20 cellular contexts compared by ENCODE assay signal in genomic region chr5:68823301-68823700, GRCh38.
DNase-seq lines count a peak whose midpoint lies in the region; FAIRE-seq and TF ChIP-seq lines count a peak whose summit lies in the region.
"Had no signal": no experiment of that assay in that cellular context is flagged by ENCODE, and none has a peak within 500 bp of the region (broad histone marks: within the 10 kb centered on the region; RNA-seq: fewer than 3 reads in every experiment).

No MANE protein-coding gene starts in this region.

- H3K9me3 ChIP-seq in GM23248 (ENCODE audit: low read depth) (no peaks in the 10 kb centered on the region), H1 (ENCODE audit: insufficient read depth in 2 of 2, low read depth in 1 of 2, low read length in 1 of 2) (no peaks in the 10 kb centered on the region), trophoblast cell (ENCODE audit: insufficient read depth, low read depth, low read length) (no peaks in the 10 kb centered on the region), smooth muscle cell (replicated peaks; ENCODE audit: low read depth) (no peaks in the 10 kb centered on the region)
- H3K9me3 ChIP-seq: BLaER1, Caco-2 had no signal

- H3K79me1 ChIP-seq in H1 (ENCODE audit: low read depth, low read length) (no peaks in the 10 kb centered on the region), trophoblast cell (ENCODE audit: low read length) (no peaks in the 10 kb centered on the region)

- H3K27me3 ChIP-seq in GM23248 (replicated peaks; ENCODE audit: insufficient read depth), result no peaks in the 10 kb centered on the region
- no peaks in the 10 kb centered on the region for H3K27me3 ChIP-seq in H1 (replicated peaks in 1 of 4; ENCODE audit: control insufficient read depth in 3 of 4, extremely low read depth in 1 of 4, insufficient read depth in 3 of 4, low read length in 3 of 4)
- H3K27me3 ChIP-seq in trophoblast cell (ENCODE audit: insufficient read depth, low read length), result no peaks in the 10 kb centered on the region
- H3K27me3 ChIP-seq in smooth muscle cell (ENCODE audit: low read depth), result no peaks in the 10 kb centered on the region
- H3K27me3 ChIP-seq: BLaER1 had no signal

- no peaks in the 10 kb centered on the region for H3K27me3 Mint-ChIP-seq in chondrocyte (ENCODE audit: low read depth)

- TF ChIP-seq RAD21 in H1 (IDR thresholded peaks at IDR 0.05 in 1 of 2, conservative IDR thresholded peaks at IDR 0.05 in 1 of 2; ENCODE audit: low read depth in 2 of 2, low read length in 2 of 2), result no peak

- no peak overlapping the region for H3K4me3 Mint-ChIP-seq in chondrocyte (ENCODE audit: unreplicated experiment)
- H3K4me3 Mint-ChIP-seq: B cell; CD4-positive, CD25-positive, alpha-beta regulatory T cell; CD8-positive, alpha-beta T cell; H9 had no signal

- TF ChIP-seq CTCF in H1 (IDR thresholded peaks at IDR 0.05; ENCODE audit: control extremely low read depth in 1 of 3, insufficient read depth in 1 of 3, low read depth in 1 of 3, low read length in 3 of 3), result no peak
- TF ChIP-seq CTCF in smooth muscle cell (IDR thresholded peaks at IDR 0.05; ENCODE audit: borderline replicate concordance, insufficient read depth, poor library complexity, severe bottlenecking), result no peak
- TF ChIP-seq CTCF in coronary artery (IDR thresholded peaks at IDR 0.05), result no peak
- no peak for TF ChIP-seq CTCF in chondrocyte (IDR thresholded peaks at IDR 0.05)

- H3F3A ChIP-seq in GM23248 (ENCODE audit: insufficient read depth) (no peaks in the 10 kb centered on the region), smooth muscle cell (ENCODE audit: low read depth) (no peaks in the 10 kb centered on the region)

- no peak overlapping the region for H2BK5ac ChIP-seq in H1 (ENCODE audit: low read depth, low read length)
- H2BK5ac ChIP-seq in trophoblast cell (ENCODE audit: low read depth, low read length, poor library complexity), result no peak overlapping the region

- no peaks in the 10 kb centered on the region for H3K4me1 ChIP-seq in GM23248 (ENCODE audit: insufficient read depth)
- H3K4me1 ChIP-seq in H1 (replicated peaks in 1 of 4; ENCODE audit: control insufficient read depth in 3 of 4, insufficient read depth in 4 of 4, low read length in 3 of 4), result peaks cover 0 to 9% (median 6%) of the 10 kb centered on the region in 4 experiments; a peak in 4 of 7 replicates
- no peaks in the 10 kb centered on the region for H3K4me1 ChIP-seq in trophoblast cell (ENCODE audit: control insufficient read depth in 1 of 2, insufficient read depth in 2 of 2, low read length in 2 of 2)
- no peaks in the 10 kb centered on the region for H3K4me1 ChIP-seq in smooth muscle cell (ENCODE audit: low read depth)
- H3K4me1 ChIP-seq: Caco-2 had no signal

- 49 to 53% methylated on average over 6 of the region's 6 CpGs for WGBS in GM23248 (ENCODE audit: low coverage in 1 of 2, low lambda C conversion rate in 2 of 2, missing lambda C conversion rate in 2 of 2), 2 experiments
- 96% methylated on average over 6 of the region's 6 CpGs; no CpG with 5 or more reads in 1 of the 2 experiments for WGBS in H1 (ENCODE audit: extremely low coverage in 1 of 2, insufficient coverage in 1 of 2, insufficient read length in 1 of 2, insufficient replicate concordance in 2 of 2, low coverage in 1 of 2, low lambda C conversion rate in 2 of 2, missing lambda C conversion rate in 1 of 2), 2 experiments
- no CpG with 5 or more reads among the region's 6 CpGs for WGBS in trophoblast cell (ENCODE audit: extremely low coverage, insufficient coverage, insufficient read length)
- whole genome bisulfite sequencing in smooth muscle cell (ENCODE audit: low lambda C conversion rate), result 91% methylated on average over 6 of the region's 6 CpGs

- H3K23me2 ChIP-seq in H1 (ENCODE audit: low read depth, low read length), result no peaks in the 10 kb centered on the region

- no peak overlapping the region for H3K27ac Mint-ChIP-seq in chondrocyte (ENCODE audit: unreplicated experiment)
- H3K27ac Mint-ChIP-seq: B cell; CD4-positive, CD25-positive, alpha-beta regulatory T cell; CD8-positive, alpha-beta T cell; H9 had no signal

- H3K79me2 ChIP-seq in GM23248 (ENCODE audit: insufficient read depth), result no peaks in the 10 kb centered on the region
- H3K79me2 ChIP-seq in H1 (ENCODE audit: control insufficient read depth in 1 of 2, insufficient read depth in 2 of 2, low read length in 2 of 2), result no peaks in the 10 kb centered on the region
- no peaks in the 10 kb centered on the region for H3K79me2 ChIP-seq in trophoblast cell (ENCODE audit: control insufficient read depth, insufficient read depth, low read length, poor library complexity)
- no peaks in the 10 kb centered on the region for H3K79me2 ChIP-seq in smooth muscle cell (ENCODE audit: low read depth)

- H2AFZ ChIP-seq in GM23248, result no peak overlapping the region
- H2AFZ ChIP-seq in H1 (ENCODE audit: low read length), result 0 out of 2 replicates have a peak overlapping the region, but pooled peaks have one; percentile 4
- H2AFZ ChIP-seq in trophoblast cell (ENCODE audit: insufficient read depth, low read length, poor library complexity), result no peak overlapping the region
- H2AFZ ChIP-seq in smooth muscle cell (ENCODE audit: low read depth), result no peak overlapping the region

- no peak overlapping the region for H4K5ac ChIP-seq in H1 (ENCODE audit: insufficient read length, low read depth, low read length)

- TF ChIP-seq POLR2A in H1 (IDR thresholded peaks at IDR 0.05; ENCODE audit: control extremely low read depth in 1 of 2, low read depth in 2 of 2, low read length in 2 of 2), result no peak

- H3K23ac ChIP-seq in H1 (ENCODE audit: insufficient read length) (no peak overlapping the region), trophoblast cell (ENCODE audit: low read length) (no peak overlapping the region)

- H3K4me2 ChIP-seq in GM23248 (ENCODE audit: unreplicated experiment) (no peak overlapping the region), H1 (ENCODE audit: insufficient read depth in 1 of 2, low read depth in 2 of 2, low read length in 2 of 2) (no peak overlapping the region), trophoblast cell (ENCODE audit: low read length) (no peak overlapping the region), smooth muscle cell (no peak overlapping the region)
- H3K4me2 ChIP-seq: BLaER1 had no signal

- in situ Hi-C loops in GM23248 (cut with MboI), result no loop called here

- H4K91ac ChIP-seq in H1 (replicated peaks; ENCODE audit: insufficient read length, low read length) (no peak overlapping the region), trophoblast cell (ENCODE audit: low read depth, low read length) (no peak overlapping the region)

- H4K8ac ChIP-seq in H1 (ENCODE audit: extremely low read depth, insufficient read depth, low read length) (no peak overlapping the region), trophoblast cell (ENCODE audit: low read depth, low read length) (no peak overlapping the region)

- H3K4ac ChIP-seq in H1 (replicated peaks; ENCODE audit: insufficient read length, low read depth, low read length) (no peak overlapping the region), trophoblast cell (ENCODE audit: low read depth, low read length) (no peak overlapping the region)

- DNase-seq in GM23248 (peak; percentile 28), H1 (ENCODE audit: low read depth in 1 of 2, low spot score in 2 of 2) (no peak), fibroblast of gingiva (ENCODE audit: low read depth) (peak; percentile 46), trophoblast cell (peak; percentile 56 to 87), smooth muscle cell (lab: John Stamatoyannopoulos, UW; ENCODE audit: unreplicated experiment) (no peak), coronary artery (ENCODE audit: low spot score) (no peak), chondrocyte (ENCODE audit: low spot score) (no peak)
- DNase-seq: Caco-2; CD4-positive, CD25-positive, alpha-beta regulatory T cell; CD8-positive, alpha-beta T cell; DMS153; DND-41; GDM1; GOT3; H9 had no signal

- no peak overlapping the region for H2BK20ac ChIP-seq in H1 (ENCODE audit: low read length)

- POLR2A ChIA-PET in H1 (lab: Charles Lee; ENCODE audit: partially characterized antibody), result interaction anchor here (1.4 kb wide), 1 partner anchor 13 kb away, joined by 3 read pairs; no protein-coding TSS in a partner anchor

- H2AK5ac ChIP-seq in H1 (ENCODE audit: low read depth, low read length) (no peak overlapping the region), trophoblast cell (ENCODE audit: low read length) (no peak overlapping the region)

- H3K36me3 ChIP-seq in GM23248 (ENCODE audit: low read depth) (no peaks in the 10 kb centered on the region), H1 (ENCODE audit: control insufficient read depth in 2 of 4, insufficient read depth in 4 of 4, low read length in 3 of 4) (no peaks in the 10 kb centered on the region), trophoblast cell (ENCODE audit: control insufficient read depth in 1 of 2, insufficient read depth in 2 of 2, low read length in 2 of 2) (no peaks in the 10 kb centered on the region), smooth muscle cell (ENCODE audit: low read depth) (no peaks in the 10 kb centered on the region)
- H3K36me3 ChIP-seq: BLaER1 had no signal

- H3K14ac ChIP-seq in H1 (ENCODE audit: insufficient read length) (no peak overlapping the region), trophoblast cell (ENCODE audit: low read length) (no peak overlapping the region)

- H3K9me3 Mint-ChIP-seq in chondrocyte (ENCODE audit: low read depth), result no peaks in the 10 kb centered on the region
- H3K9me3 Mint-ChIP-seq: CD8-positive, alpha-beta T cell; H9 had no signal

- H3K56ac ChIP-seq in H1 (replicated peaks; ENCODE audit: insufficient read length, low read depth, low read length), result no peak overlapping the region

- TF ChIP-seq EP300 in H1 (IDR thresholded peaks at IDR 0.05; ENCODE audit: borderline replicate concordance in 1 of 2, low read depth in 2 of 2, low read length in 2 of 2), result no peak

- H3K27ac ChIP-seq in GM23248, result no peak overlapping the region
- H3K27ac ChIP-seq in H1 (ENCODE audit: low read depth, low read length), result no peak overlapping the region
- H3K27ac ChIP-seq in trophoblast cell (ENCODE audit: low read depth, low read length), result no peak overlapping the region
- H3K27ac ChIP-seq in smooth muscle cell (ENCODE audit: low read depth), result no peak overlapping the region
- no peak overlapping the region for H3K27ac ChIP-seq in coronary artery
- H3K27ac ChIP-seq: BLaER1, C4-2B had no signal

- H4K20me1 ChIP-seq in GM23248 (ENCODE audit: insufficient read depth) (no peaks in the 10 kb centered on the region), H1 (replicated peaks in 1 of 2; ENCODE audit: control insufficient read depth in 1 of 2, insufficient read depth in 2 of 2, low read length in 2 of 2) (no peaks in the 10 kb centered on the region), smooth muscle cell (ENCODE audit: low read depth) (no peaks in the 10 kb centered on the region)
- H4K20me1 ChIP-seq: BLaER1 had no signal

- H2BK120ac ChIP-seq in H1 (replicated peaks; ENCODE audit: low read depth, low read length) (no peak overlapping the region), trophoblast cell (ENCODE audit: insufficient read depth, low read length, poor library complexity) (no peak overlapping the region)

- no peak overlapping the region for H2BK15ac ChIP-seq in H1 (ENCODE audit: low read length)

- H3K18ac ChIP-seq in H1 (ENCODE audit: extremely low read depth, low read length) (no peak overlapping the region), trophoblast cell (ENCODE audit: low read length) (no peak overlapping the region)

- H2BK12ac ChIP-seq in H1 (ENCODE audit: low read depth, low read length) (no peak overlapping the region), trophoblast cell (ENCODE audit: low read length) (no peak overlapping the region)

- no peak for FAIRE-seq in H1 (lab: Jason Lieb, UNC)
- FAIRE-seq: GM12878, GM19239 had no signal

- no peak overlapping the region for H4K12ac ChIP-seq in trophoblast cell (ENCODE audit: low read depth, low read length)

- peaks cover 9% of the 10 kb centered on the region for H3K4me1 Mint-ChIP-seq in chondrocyte (ENCODE audit: low read depth)
- H3K4me1 Mint-ChIP-seq: B cell; CD4-positive, CD25-positive, alpha-beta regulatory T cell had no signal

- CTCF ChIA-PET in H1 (lab: Charles Lee; ENCODE audit: partially characterized antibody), result no interaction called here

- H3K9me2 ChIP-seq in GM23248 (ENCODE audit: insufficient read depth), result no peaks in the 10 kb centered on the region

- H3K4me3 ChIP-seq in GM23248 (no peak overlapping the region), H1 (ENCODE audit: extremely low read depth in 1 of 4, insufficient read depth in 2 of 4, low read depth in 3 of 4, low read length in 4 of 4) (no peak overlapping the region), trophoblast cell (ENCODE audit: low read depth, low read length) (no peak overlapping the region), smooth muscle cell (no peak overlapping the region), coronary artery (no peak overlapping the region)
- H3K4me3 ChIP-seq: BLaER1, GM12878 had no signal

- H3K9ac ChIP-seq in GM23248 (no peak overlapping the region), H1 (replicated peaks in 1 of 4; ENCODE audit: extremely low read depth in 1 of 4, low read depth in 3 of 4, low read length in 3 of 4) (no peak overlapping the region), trophoblast cell (ENCODE audit: low read length) (no peak overlapping the region), smooth muscle cell (ENCODE audit: low read depth) (no peak overlapping the region)
- H3K9ac ChIP-seq: BLaER1 had no signal

- H3K36me3 Mint-ChIP-seq in chondrocyte (ENCODE audit: low read depth), result no peaks in the 10 kb centered on the region
- H3K36me3 Mint-ChIP-seq: CD4-positive, CD25-positive, alpha-beta regulatory T cell; CD8-positive, alpha-beta T cell had no signal

Comparison
In these comparisons a context has a peak if more than half of its experiments do, and no peak if none do; other contexts are left out.
1. DNase-seq: peak in GM23248 (single experiment), fibroblast of gingiva (single experiment) and trophoblast cell (2 of 2); none in H1 (0 of 2), smooth muscle cell (single experiment), coronary artery (single experiment) and chondrocyte (single experiment).